Comparison of ENCODE assay signal across 12 cellular contexts in genomic region chr17:65029605-65030308, GRCh38. TPM values are rescaled to one million over a fixed set of nuclear protein-coding genes. Genes with fewer than 3 reads are reported as not detected.
A peak's percentile ranks its signal among the peaks of the same experiment; 100 is the strongest.
DNase-seq lines count a peak whose midpoint lies in the region; ATAC-seq lines count a peak whose summit lies in the region.
"Had no signal": no experiment of that assay in that cellular context is flagged by ENCODE, and none has a peak within 500 bp of the region (broad histone marks: within the 10 kb centered on the region; RNA-seq: fewer than 3 reads in every experiment).

No MANE protein-coding gene starts in this region.

- POLR2A ChIA-PET in activated CD4-positive, alpha-beta memory T cell treated with anti-CD3 and anti-CD28 coated beads for 36 hours (lab: Charles Lee): interaction anchor here (1.9 kb wide), 2 partner anchors 8 to 44 kb away, joined by 6 to 10 read pairs; no protein-coding TSS in a partner anchor

- H3K79me2 ChIP-seq in Karpas-422 (ENCODE audit: low read length): peaks cover 97% of the 10 kb centered on the region

- CTCF ChIA-PET in activated CD4-positive, alpha-beta memory T cell treated with anti-CD3 and anti-CD28 coated beads for 36 hours (lab: Charles Lee): interaction anchor here (1.0 to 2.2 kb wide), 5 partner anchors 9 to 71 kb away, joined by 3 to 12 read pairs (median 6); no protein-coding TSS in a partner anchor

- peaks cover 68% of the 10 kb centered on the region for H3K4me1 Mint-ChIP-seq in activated CD4-positive, alpha-beta memory T cell treated with anti-CD3 and anti-CD28 coated beads for 36 hours (ENCODE audit: low read depth)
- H3K4me1 Mint-ChIP-seq in natural killer cell treated with Interleukin-12 subunit alpha and Interleukin-12 subunit beta and Interleukin-15 and Interleukin-18, amount 100 ng/mL, for 72 hours (ENCODE audit: low read depth in 2 of 2): peaks cover 46 to 64% of the 10 kb centered on the region in 2 donors

- peak; percentile 50 for DNase-seq in SIG-M5 treated with dmso at 0.1 percent for 504 hours (lab: John Stamatoyannopoulos, UW; ENCODE audit: unreplicated experiment)
- no peak for DNase-seq in SIG-M5 (lab: John Stamatoyannopoulos, UW)
- DNase-seq in Karpas-422: peak; percentile 67
- no peak for DNase-seq in activated CD4-positive, alpha-beta memory T cell treated with anti-CD3 and anti-CD28 coated beads for 36 hours
- DNase-seq in natural killer cell treated with Interleukin-12 subunit alpha and Interleukin-12 subunit beta and Interleukin-15 and Interleukin-18, amount 100 ng/mL, for 72 hours (ENCODE audit: low spot score): no peak
- no peak for DNase-seq in SJCRH30
- DNase-seq in NCI-H446 (lab: John Stamatoyannopoulos, UW): no peak
- DNase-seq: 8988T, cortex of kidney, DMS53 had no signal

- H3K4me1 ChIP-seq in Karpas-422 (ENCODE audit: low read length): peaks cover 69% of the 10 kb centered on the region
- H3K4me1 ChIP-seq in SJCRH30: peaks cover 13% of the 10 kb centered on the region

- H3K27ac ChIP-seq in Karpas-422 (ENCODE audit: low read length) (peak overlapping the region; percentile 82), SJCRH30 (no peak overlapping the region)
- H3K27ac ChIP-seq: KMS-11 had no signal

- no peaks in the 10 kb centered on the region for H4K20me1 ChIP-seq in Karpas-422 (ENCODE audit: insufficient read depth, low read depth, low read length)

- 0 out of 2 replicates have a peak overlapping the region, but pooled peaks have one; percentile 2 for H3K9ac ChIP-seq in Karpas-422 (ENCODE audit: low read length)
- H3K9ac ChIP-seq: KMS-11 had no signal

- peak overlapping the region; percentile 16 for H3K4me2 ChIP-seq in Karpas-422 (ENCODE audit: low read depth, low read length, poor library complexity, severe bottlenecking)
- H3K4me2 ChIP-seq: KMS-11 had no signal

- no peaks in the 10 kb centered on the region for H3K27me3 Mint-ChIP-seq in activated CD4-positive, alpha-beta memory T cell treated with anti-CD3 and anti-CD28 coated beads for 36 hours
- H3K27me3 Mint-ChIP-seq in natural killer cell treated with Interleukin-12 subunit alpha and Interleukin-12 subunit beta and Interleukin-15 and Interleukin-18, amount 100 ng/mL, for 72 hours: no peaks in the 10 kb centered on the region

- H3K27ac Mint-ChIP-seq in activated CD4-positive, alpha-beta memory T cell treated with anti-CD3 and anti-CD28 coated beads for 36 hours: peak overlapping the region; percentile 30
- peak overlapping the region; percentile 93 to 97 for H3K27ac Mint-ChIP-seq in natural killer cell treated with Interleukin-12 subunit alpha and Interleukin-12 subunit beta and Interleukin-15 and Interleukin-18, amount 100 ng/mL, for 72 hours

- no peak overlapping the region for H3K4me3 Mint-ChIP-seq in activated CD4-positive, alpha-beta memory T cell treated with anti-CD3 and anti-CD28 coated beads for 36 hours
- peak overlapping the region; percentile 31 for H3K4me3 Mint-ChIP-seq in natural killer cell treated with Interleukin-12 subunit alpha and Interleukin-12 subunit beta and Interleukin-15 and Interleukin-18, amount 100 ng/mL, for 72 hours

- H3K4me3 ChIP-seq in Karpas-422 (ENCODE audit: low read length) (no peak overlapping the region), SJCRH30 (no peak overlapping the region)

- no peaks in the 10 kb centered on the region for H3K27me3 ChIP-seq in Karpas-422 (ENCODE audit: low read length)
- no peaks in the 10 kb centered on the region for H3K27me3 ChIP-seq in SJCRH30

- H3K36me3 ChIP-seq in Karpas-422 (ENCODE audit: insufficient read depth, low read length): peaks cover 65% of the 10 kb centered on the region
- H3K36me3 ChIP-seq in SJCRH30: 0 out of 2 replicates have a peak, but pooled peaks cover 3% of the 10 kb centered on the region

- no peak overlapping the region for H2AFZ ChIP-seq in Karpas-422 (ENCODE audit: low read length)

- intact Hi-C loops in activated CD4-positive, alpha-beta memory T cell treated with anti-CD3 and anti-CD28 coated beads for 36 hours (cut with micrococcal nuclease): no loop called here

- no peak for ATAC-seq in natural killer cell treated with Interleukin-12 subunit alpha and Interleukin-12 subunit beta and Interleukin-15 and Interleukin-18, amount 100 ng/mL, for 72 hours
- ATAC-seq in GM21723 (IDR thresholded peaks at IDR 0.05; ENCODE audit: unreplicated experiment): no peak

- H3K9me3 ChIP-seq in Karpas-422 (ENCODE audit: low read length) (no peaks in the 10 kb centered on the region), SJCRH30 (replicated peaks) (no peaks in the 10 kb centered on the region)

- no peaks in the 10 kb centered on the region for H3K9me2 ChIP-seq in Karpas-422 (replicated peaks; ENCODE audit: insufficient read depth, low read length)

- peaks cover 13% of the 10 kb centered on the region for H3K36me3 Mint-ChIP-seq in activated CD4-positive, alpha-beta memory T cell treated with anti-CD3 and anti-CD28 coated beads for 36 hours
- H3K36me3 Mint-ChIP-seq in natural killer cell treated with Interleukin-12 subunit alpha and Interleukin-12 subunit beta and Interleukin-15 and Interleukin-18, amount 100 ng/mL, for 72 hours: no peaks in the 10 kb centered on the region

- H3K9me3 Mint-ChIP-seq in activated CD4-positive, alpha-beta memory T cell treated with anti-CD3 and anti-CD28 coated beads for 36 hours: no peaks in the 10 kb centered on the region
- H3K9me3 Mint-ChIP-seq in natural killer cell treated with Interleukin-12 subunit alpha and Interleukin-12 subunit beta and Interleukin-15 and Interleukin-18, amount 100 ng/mL, for 72 hours: no peaks in the 10 kb centered on the region

RNA-seq across cellular contexts. Expression of gene GNA13, which starts 26.8 kb away (rescaled TPM):
- total RNA-seq in Karpas-422 (2014; rRNA removed; shearing (Covaris generic); ENCODE audit: low replicate concordance): 123 and 352 TPM in 2 replicates
- total RNA-seq in activated CD4-positive, alpha-beta memory T cell treated with anti-CD3 and anti-CD28 coated beads for 36 hours: 10 to 100 TPM; 55.4 to 55.7 TPM
- total RNA-seq in natural killer cell treated with Interleukin-12 subunit alpha and Interleukin-12 subunit beta and Interleukin-15 and Interleukin-18, amount 100 ng/mL, for 72 hours: 10 to 100 TPM; 59.3 to 65.3 TPM
- total RNA-seq in SJCRH30 (2014; rRNA removed; shearing (Covaris generic)): 39.6 and 41.1 TPM in 2 replicates

Comparison
In these comparisons a context has a peak if more than half of its experiments do, and no peak if none do; other contexts are left out.
1. DNase-seq: peak in SIG-M5 treated with dmso at 0.1 percent for 504 hours (single experiment) and Karpas-422 (single experiment); none in SIG-M5 (single experiment), activated CD4-positive, alpha-beta memory T cell treated with anti-CD3 and anti-CD28 coated beads for 36 hours (single experiment), natural killer cell treated with Interleukin-12 subunit alpha and Interleukin-12 subunit beta and Interleukin-15 and Interleukin-18, amount 100 ng/mL, for 72 hours (single experiment), SJCRH30 (0 of 2) and NCI-H446 (0 of 2).